Comparison of ENCODE assay signal across 12 cellular contexts in the genomic region with DNA sequence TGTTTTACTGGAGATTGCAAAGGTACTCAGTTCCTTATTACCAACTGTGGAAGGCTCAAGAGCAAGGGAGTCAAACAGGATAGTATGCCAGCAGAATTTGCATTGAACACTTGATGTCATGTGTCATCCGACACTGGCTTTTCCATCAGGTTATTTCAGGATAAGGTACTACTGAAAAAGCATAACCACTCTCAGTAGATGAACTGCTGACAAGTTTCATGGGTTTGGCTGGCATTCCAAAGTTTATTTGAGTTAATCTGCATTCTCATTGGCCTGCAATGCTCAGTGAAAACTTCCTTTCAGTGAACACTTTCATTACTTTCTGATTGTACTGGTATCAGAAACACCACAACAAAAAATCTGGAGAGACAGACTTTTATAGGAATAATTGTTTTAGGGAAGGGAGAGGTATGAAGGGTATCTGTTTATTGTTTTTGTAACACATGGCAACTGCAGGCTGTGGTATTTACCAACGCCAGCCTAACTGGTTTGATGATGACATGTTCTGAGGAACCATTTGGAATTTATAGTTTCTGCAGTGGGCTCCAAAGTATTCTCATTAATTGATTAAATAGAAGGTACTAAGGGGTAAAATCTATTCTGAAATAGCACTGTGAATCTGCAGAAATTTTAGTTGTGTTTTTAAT.
DNase-seq lines count a peak whose midpoint lies in the region; ATAC-seq and TF ChIP-seq lines count a peak whose summit lies in the region.
"Had no signal": no experiment of that assay in that cellular context is flagged by ENCODE, and none has a peak within 500 bp of the region (broad histone marks: within the 10 kb centered on the region; RNA-seq: fewer than 3 reads in every experiment).

No MANE protein-coding gene starts in this region.

- 51% methylated on average over 2 of the region's 2 CpGs for WGBS in mammary epithelial cell (ENCODE audit: low coverage, missing lambda C conversion rate)
- 32 to 39% methylated on average over 2 of the region's 2 CpGs for WGBS in thyroid gland, 2 donors

- CTCF ChIA-PET in mammary epithelial cell (lab: Charles Lee; ENCODE audit: low non-redundant PET) = no interaction called here

- dilution Hi-C loops in mammary epithelial cell (cut with HindIII; ENCODE audit: low sequenced_read_pairs) = no loop called here

- intact Hi-C loops in mammary epithelial cell (cut with micrococcal nuclease) = no loop called here
- intact Hi-C loops in thyroid gland (cut with DNase I) = no loop called here

- no peak overlapping the region for H2AFZ ChIP-seq in mammary epithelial cell (ENCODE audit: low read depth, low read length)

- H3K9ac ChIP-seq in mammary epithelial cell (ENCODE audit: insufficient read depth, low read length) = no peak overlapping the region

- no TSS peak for BruUV-seq in mammary epithelial cell (replicated peaks; lab: Mats Ljungman, UMichigan)

- no peaks in the 10 kb centered on the region for H4K20me1 ChIP-seq in mammary epithelial cell (ENCODE audit: insufficient read depth, low read length)

- DNase-seq in DMS53 (lab: John Stamatoyannopoulos, UW) = peak; percentile 40
- no peak for DNase-seq in DMS53 treated with DMSO at 0.1 percent for 48 hours (lab: John Stamatoyannopoulos, UW; ENCODE audit: unreplicated experiment)
- DNase-seq in mammary epithelial cell = peak; percentile 68
- DNase-seq in iPS-NIHi11 (ENCODE audit: low spot score) = peak; percentile 17
- DNase-seq in thyroid gland = peak; percentile 17 to 26
- no peak for DNase-seq in NAMALWA (ENCODE audit: low spot score)
- DNase-seq in GOT3 (lab: John Stamatoyannopoulos, UW) = no peak
- DNase-seq: Kasumi-1, NCI-H2081 treated with DMSO at 0.1 percent for 48 hours had no signal

- TF ChIP-seq CTCF in mammary epithelial cell (conservative IDR thresholded peaks at IDR 0.05 in 1 of 2, IDR thresholded peaks at IDR 0.05 in 1 of 2; ENCODE audit: extremely low read depth in 1 of 2, insufficient read depth in 1 of 2, low read depth in 1 of 2, low read length in 2 of 2) (no peak), thyroid gland (IDR thresholded peaks at IDR 0.05) (no peak)

- peak overlapping the region; percentile 30 for H3K27ac ChIP-seq in mammary epithelial cell (ENCODE audit: insufficient read depth, low read depth, low read length)
- H3K27ac ChIP-seq in thyroid gland = peak overlapping the region; percentile 20 to 78 (median 53)
- H3K27ac ChIP-seq: thoracic aorta had no signal

- H3K27me3 ChIP-seq in mammary epithelial cell (ENCODE audit: insufficient read depth, low read length) (no peaks in the 10 kb centered on the region), thyroid gland (no peaks in the 10 kb centered on the region)

- H3K36me3 ChIP-seq in mammary epithelial cell (ENCODE audit: insufficient read depth, low read length) = no peaks in the 10 kb centered on the region
- H3K36me3 ChIP-seq in thyroid gland = no peaks in the 10 kb centered on the region
- H3K36me3 ChIP-seq: thoracic aorta had no signal

- in situ Hi-C loops in mammary epithelial cell (cut with MboI; ENCODE audit: low sequenced_read_pairs in 2 of 2) = no loop called here

- H3K4me1 ChIP-seq in mammary epithelial cell (ENCODE audit: insufficient read depth, low read length) = peaks cover 22% of the 10 kb centered on the region
- peaks cover 14 to 17% of the 10 kb centered on the region in 2 donors for H3K4me1 ChIP-seq in thyroid gland

- H3K9me3 ChIP-seq in mammary epithelial cell (replicated peaks; ENCODE audit: insufficient read depth, low read length) (no peaks in the 10 kb centered on the region), thyroid gland (no peaks in the 10 kb centered on the region)
- H3K9me3 ChIP-seq: thoracic aorta had no signal

- ATAC-seq in HG02970 (IDR thresholded peaks at IDR 0.05; ENCODE audit: low FRiP score, unreplicated experiment) = no peak
- ATAC-seq: left lobe of liver had no signal

- H3K79me2 ChIP-seq in mammary epithelial cell (ENCODE audit: insufficient read depth, low read length) = no peaks in the 10 kb centered on the region

- H3K4me2 ChIP-seq in mammary epithelial cell (ENCODE audit: insufficient read depth, low read depth, low read length) = no peak overlapping the region

- H3K4me3 ChIP-seq in mammary epithelial cell (replicated peaks in 1 of 3; ENCODE audit: insufficient read depth in 1 of 3, low read depth in 2 of 3, low read length in 3 of 3) (no peak overlapping the region), thyroid gland (replicated peaks in 1 of 3) (no peak overlapping the region)
- H3K4me3 ChIP-seq: thoracic aorta had no signal

- peak in 1 of 2 donors; percentile 29 for TF ChIP-seq POLR2A in thyroid gland (IDR thresholded peaks at IDR 0.05)

Comparison
In these comparisons a context has a peak if more than half of its experiments do, and no peak if none do; other contexts are left out.
1. DNase-seq: peak in DMS53 (single experiment), mammary epithelial cell (single experiment), iPS-NIHi11 (single experiment) and thyroid gland (2 of 2); none in DMS53 treated with DMSO at 0.1 percent for 48 hours (single experiment), NAMALWA (single experiment) and GOT3 (single experiment).